Comparison of ENCODE assay signal across 2 cellular contexts in genomic region chr6:15462717-15463525, GRCh38.
TF ChIP-seq lines count a peak whose summit lies in the region.

No MANE protein-coding gene starts in this region.

TF ChIP-seq in HepG2, 621 proteins besides CTCF, POLR2A, EP300 and RAD21 (continued from another document):
- TF ChIP-seq SUZ12 (IDR thresholded peaks at IDR 0.05; ENCODE audit: low read depth, low read length), result no peak
- TF ChIP-seq PPARG (CRISPR knock-in tag; conservative IDR thresholded peaks at IDR 0.05), result no peak
- TF ChIP-seq, protein P1, sequence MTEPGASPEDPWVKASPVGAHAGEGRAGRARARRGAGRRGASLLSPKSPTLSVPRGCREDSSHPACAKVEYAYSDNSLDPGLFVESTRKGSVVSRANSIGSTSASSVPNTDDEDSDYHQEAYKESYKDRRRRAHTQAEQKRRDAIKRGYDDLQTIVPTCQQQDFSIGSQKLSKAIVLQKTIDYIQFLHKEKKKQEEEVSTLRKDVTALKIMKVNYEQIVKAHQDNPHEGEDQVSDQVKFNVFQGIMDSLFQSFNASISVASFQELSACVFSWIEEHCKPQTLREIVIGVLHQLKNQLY (CRISPR knock-in tag; IDR thresholded peaks at IDR 0.05), result no peak
- TF ChIP-seq ZNF749 (CRISPR knock-in tag; IDR thresholded peaks at IDR 0.05; ENCODE audit: borderline replicate concordance), result no peak
- TF ChIP-seq ZNF263 (CRISPR knock-in tag; IDR thresholded peaks at IDR 0.05), result no peak

TF ChIP-seq in WTC11, 78 proteins besides CTCF, POLR2A, EP300 and RAD21 (continued from another document):
- TF ChIP-seq ZNF425 (CRISPR knock-in tag; conservative IDR thresholded peaks at IDR 0.05) (no peak), IRF2 (CRISPR knock-in tag; IDR thresholded peaks at IDR 0.05; ENCODE audit: borderline replicate concordance, low read depth) (no peak), TEAD4 (CRISPR knock-in tag; IDR thresholded peaks at IDR 0.05) (no peak), ZNF671 (CRISPR knock-in tag; IDR thresholded peaks at IDR 0.05) (no peak), ZNF317 (CRISPR knock-in tag; IDR thresholded peaks at IDR 0.05; ENCODE audit: borderline replicate concordance, low read depth) (no peak), HMGA2 (CRISPR knock-in tag; IDR thresholded peaks at IDR 0.05) (no peak), EMX1 (CRISPR knock-in tag; IDR thresholded peaks at IDR 0.05) (no peak), AR (CRISPR knock-in tag; IDR thresholded peaks at IDR 0.05) (no peak), PREB (CRISPR knock-in tag; IDR thresholded peaks at IDR 0.05; ENCODE audit: borderline replicate concordance) (no peak), NR3C1 (CRISPR knock-in tag; conservative IDR thresholded peaks at IDR 0.05; ENCODE audit: low read depth) (no peak)
